Comparison of ENCODE assay signal across 7 cellular contexts in the genomic region with DNA sequence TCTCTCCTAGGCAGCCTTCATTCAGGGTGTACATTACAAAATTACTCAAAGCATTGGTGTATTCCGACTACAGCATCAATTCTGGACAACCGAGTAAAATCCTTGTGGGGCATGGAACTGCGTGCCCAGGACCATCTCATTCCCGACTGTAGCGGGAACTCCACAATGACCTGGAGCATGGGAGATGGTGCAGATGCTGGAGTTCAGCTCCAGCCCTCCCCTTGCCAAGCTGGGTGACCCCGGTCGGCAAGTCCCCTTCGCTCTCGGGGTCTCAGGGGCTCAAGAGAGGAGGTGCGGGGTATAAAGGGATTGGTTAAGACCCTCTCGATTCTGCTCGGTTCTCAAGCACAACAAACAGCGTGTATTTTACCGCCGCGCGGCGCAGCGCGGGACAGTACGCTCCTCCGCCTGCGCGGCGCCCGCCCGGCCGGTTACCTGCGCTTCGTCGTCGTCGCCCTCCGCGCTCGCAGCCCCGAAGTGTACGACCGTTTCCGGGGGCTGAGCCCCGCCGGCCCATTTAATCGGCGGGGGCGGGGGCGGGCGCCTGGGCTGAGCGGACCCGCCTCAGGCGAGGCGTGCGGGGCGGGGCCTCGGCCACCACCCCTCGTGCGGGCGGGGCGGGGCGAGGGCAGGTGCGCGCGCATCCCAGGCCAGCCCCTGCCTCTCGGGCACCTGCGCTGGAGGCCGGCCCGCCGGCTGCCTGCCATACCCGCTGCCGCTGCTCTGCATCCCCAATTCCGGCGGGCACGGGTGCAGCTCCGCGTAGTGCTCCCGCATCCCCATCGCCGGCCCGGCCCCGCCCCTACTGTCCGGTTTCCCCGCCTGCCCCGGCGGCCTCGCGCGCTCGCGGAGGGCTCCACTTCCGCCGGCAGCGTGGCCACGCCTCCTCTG. TPM values are rescaled to one million over a fixed set of nuclear protein-coding genes. Genes with fewer than 3 reads are reported as not detected.
A peak's percentile ranks its signal among the peaks of the same experiment; 100 is the strongest.
DNase-seq lines count a peak whose midpoint lies in the region; ATAC-seq, FAIRE-seq and TF ChIP-seq lines count a peak whose summit lies in the region.

A gene (minus strand): TSS at position 493 of the 891 bp plus-strand sequence. CDS start 691 bp downstream, outside the sequence.

- peak within 1 kb of the TSS; percentile 83 for H3K4me2 ChIP-seq in keratinocyte (ENCODE audit: control insufficient read depth, extremely low read depth, insufficient read depth, low read depth, low read length)

- H3K9me1 ChIP-seq in keratinocyte (ENCODE audit: control insufficient read depth, extremely low read depth, insufficient read depth, low read length): no peaks in the 10 kb centered on the region

- peaks cover 41% of the 10 kb centered on the region for H3K79me2 ChIP-seq in keratinocyte (ENCODE audit: control insufficient read depth, insufficient read depth, low read length)

- peak within 1 kb of the TSS; percentile 49 for H2AFZ ChIP-seq in keratinocyte (ENCODE audit: control insufficient read depth, low read length)

- peak within 1 kb of the TSS; percentile 90 for H3K9ac ChIP-seq in keratinocyte (ENCODE audit: control insufficient read depth, extremely low read depth, insufficient read depth, low read length)

- H4K20me1 ChIP-seq in keratinocyte (ENCODE audit: control insufficient read depth, extremely low read depth, insufficient read depth, low read length): peaks cover 3% of the 10 kb centered on the region

- no peaks in the 10 kb centered on the region for H3K27me3 ChIP-seq in keratinocyte (ENCODE audit: control insufficient read depth, extremely low read depth, insufficient read depth, low read length)

- H3K27ac ChIP-seq in keratinocyte (ENCODE audit: control insufficient read depth, insufficient read depth, low read length): peak within 1 kb of the TSS; percentile 90

- H3K4me1 ChIP-seq in keratinocyte (ENCODE audit: control insufficient read depth, extremely low read depth, insufficient read depth, low read length): peaks cover 29% of the 10 kb centered on the region

- no peaks in the 10 kb centered on the region for H3K9me3 ChIP-seq in keratinocyte (ENCODE audit: control insufficient read depth, low read depth, low read length)

- ATAC-seq in GM18511 (IDR thresholded peaks at IDR 0.05; ENCODE audit: unreplicated experiment) (peak; percentile 43), HG02763 (IDR thresholded peaks at IDR 0.05; ENCODE audit: unreplicated experiment) (peak; percentile 52)

- no peak for TF ChIP-seq CTCF in keratinocyte (optimal IDR thresholded peaks at IDR 0.05 in 1 of 3, IDR thresholded peaks at IDR 0.05 in 1 of 3, conservative IDR thresholded peaks at IDR 0.05 in 1 of 3; ENCODE audit: extremely low read depth in 1 of 3, insufficient read depth in 2 of 3, low read length in 3 of 3)

- peaks cover 1 to 3% of the 10 kb centered on the region in 2 experiments for H3K36me3 ChIP-seq in keratinocyte (ENCODE audit: control insufficient read depth in 2 of 2, extremely low read depth in 1 of 2, insufficient read depth in 2 of 2, low read length in 2 of 2)

- no peak for FAIRE-seq in keratinocyte (lab: Jason Lieb, UNC)

- DNase-seq in NCI-H146 (lab: John Stamatoyannopoulos, UW) (peak; percentile 81), UCSD-AML1 (lab: John Stamatoyannopoulos, UW; ENCODE audit: unreplicated experiment) (peak; percentile 87), T47D (ENCODE audit: low read depth in 1 of 2, low spot score in 1 of 2) (peak; percentile 56 to 66), keratinocyte (ENCODE audit: low read depth, low spot score) (no peak)
- DNase-seq in stimulated activated CD4-positive, alpha-beta T cell treated with anti-CD3 and anti-CD28 coated beads, Interleukin-1b, Interleukin-23, amount 100 ng/mL, for 1 hour (ENCODE audit: low read depth in 2 of 2): peak; percentile 63 to 64

- in situ Hi-C loops in T47D (cut with HindIII; ENCODE audit: low pct_unique_long_range_greater_than_20kb, low sequenced_read_pairs): no loop called here

- dilution Hi-C loops in keratinocyte (cut with MboI; ENCODE audit: extremely low pct_ligation_motif_present, low sequenced_read_pairs): no loop called here

- H3K4me3 ChIP-seq in keratinocyte (ENCODE audit: control insufficient read depth in 2 of 3, extremely low read depth in 1 of 3, insufficient read depth in 2 of 3, low read depth in 1 of 3, low read length in 3 of 3): peak within 1 kb of the TSS; percentile 63 to 82 (median 79)

RNA-seq across cellular contexts. Expression of the gene that starts here (rescaled TPM):
- 26.8 to 71.9 TPM (median 41.6 TPM) in 3 replicates for polyA plus RNA-seq in keratinocyte
- polyA plus RNA-seq in keratinocyte (2011; ENCODE audit: low read depth): 34.0 TPM
- 40.8 and 53.1 TPM in 2 replicates for polyA plus RNA-seq in keratinocyte (2011; cell fraction: cytosol; rRNA removed)
- 57.2 and 57.5 TPM in 2 replicates for polyA plus RNA-seq in keratinocyte (2011; cell fraction: nucleus; rRNA removed)
- polyA plus RNA-seq in keratinocyte (2012; ENCODE audit: low replicate concordance): 31.6 and 107 TPM in 2 replicates
- 53.0 to 212 TPM (median 67.7 TPM) in 3 replicates for polyA minus RNA-seq in keratinocyte
- 57.9 TPM for polyA minus RNA-seq in keratinocyte (2011; cell fraction: cytosol; rRNA and poly(A)+ RNA removed)
- 28.1 and 29.8 TPM in 2 replicates for polyA minus RNA-seq in keratinocyte (2011; cell fraction: nucleus; rRNA and poly(A)+ RNA removed)
